ENCODE assay signal across 19 cellular contexts in genomic region chr9:82271099-82271498, GRCh38.
DNase-seq lines count a peak whose midpoint lies in the region; ATAC-seq, FAIRE-seq and TF ChIP-seq lines count a peak whose summit lies in the region.
"Had no signal": no experiment of that assay in that cellular context is flagged by ENCODE, and none has a peak within 500 bp of the region (broad histone marks: within the 10 kb centered on the region; RNA-seq: fewer than 3 reads in every experiment).

No MANE protein-coding gene starts in this region.

- H3K27ac ChIP-seq in RWPE2 (ENCODE audit: poor library complexity, severe bottlenecking): no peak overlapping the region
- H3K27ac ChIP-seq in epithelial cell of prostate: no peak overlapping the region
- H3K27ac ChIP-seq: coronary artery had no signal

- DNase-seq in GM04504 (ENCODE audit: low read depth): peak; percentile 72
- no peak for DNase-seq in RWPE2 (ENCODE audit: low spot score)
- DNase-seq in epithelial cell of prostate (ENCODE audit: low read depth, low spot score): peak; percentile 39
- DNase-seq in skeletal muscle cell (ENCODE audit: low read depth): peak; percentile 79
- no peak for DNase-seq in T-helper 2 cell
- DNase-seq in DMS153 (lab: John Stamatoyannopoulos, UW): no peak
- DNase-seq in HTR-8/SVneo (ENCODE audit: insufficient read length, low spot score): no peak
- DNase-seq in sciatic nerve (ENCODE audit: low spot score): no peak
- DNase-seq: activated CD4-positive, alpha-beta T cell treated with anti-CD3 and anti-CD28 coated beads for 1 hour; CD8-positive, alpha-beta T cell; Kasumi-1; left ventricle myocardium superior; naive B cell; NCI-H1694; NCI-H526 treated with DMSO at 0.1 percent for 48 hours had no signal

- no peak for FAIRE-seq in HTR-8/SVneo (lab: Jason Lieb, UNC)

- H3K4me1 ChIP-seq in RWPE2 (ENCODE audit: insufficient read depth, poor library complexity, severe bottlenecking): no peaks in the 10 kb centered on the region

- no peaks in the 10 kb centered on the region for H3K9me3 ChIP-seq in RWPE2 (ENCODE audit: severe bottlenecking)

- ATAC-seq in RWPE2 (ENCODE audit: low read depth): peak; percentile 42; the same call in 2 of the 3 replicates
- ATAC-seq in sciatic nerve: no peak
- ATAC-seq: activated naive CD4-positive, alpha-beta T cell treated with anti-CD3 and anti-CD28 coated beads, Interleukin-2, amount 50 U/mL, for 72 hours; CD8-positive, alpha-beta T cell; esophagus mucosa; left ventricle myocardium superior; Panc1 had no signal

- intact Hi-C loops in sciatic nerve (cut with DNase I): no loop called here

- no peak for TF ChIP-seq CTCF in RWPE2 (IDR thresholded peaks at IDR 0.05; ENCODE audit: poor library complexity, severe bottlenecking)

- H3K4me3 ChIP-seq in RWPE2 (ENCODE audit: severe bottlenecking): no peak overlapping the region
- H3K4me3 ChIP-seq in skeletal muscle cell (ENCODE audit: low read depth, low read length): no peak overlapping the region
- H3K4me3 ChIP-seq: coronary artery had no signal

- H3K36me3 ChIP-seq in RWPE2 (ENCODE audit: low read depth): no peaks in the 10 kb centered on the region

- H3K27me3 ChIP-seq in RWPE2 (ENCODE audit: insufficient read depth, poor library complexity, severe bottlenecking): no peaks in the 10 kb centered on the region

Comparison
In these comparisons a context has a peak if more than half of its experiments do, and no peak if none do; other contexts are left out.
1. DNase-seq: peak in GM04504 (single experiment), epithelial cell of prostate (single experiment) and skeletal muscle cell (single experiment); none in RWPE2 (single experiment), T-helper 2 cell (0 of 5), DMS153 (single experiment), HTR-8/SVneo (single experiment) and sciatic nerve (single experiment).